25 cellular contexts compared by ENCODE assay signal in the genomic region with DNA sequence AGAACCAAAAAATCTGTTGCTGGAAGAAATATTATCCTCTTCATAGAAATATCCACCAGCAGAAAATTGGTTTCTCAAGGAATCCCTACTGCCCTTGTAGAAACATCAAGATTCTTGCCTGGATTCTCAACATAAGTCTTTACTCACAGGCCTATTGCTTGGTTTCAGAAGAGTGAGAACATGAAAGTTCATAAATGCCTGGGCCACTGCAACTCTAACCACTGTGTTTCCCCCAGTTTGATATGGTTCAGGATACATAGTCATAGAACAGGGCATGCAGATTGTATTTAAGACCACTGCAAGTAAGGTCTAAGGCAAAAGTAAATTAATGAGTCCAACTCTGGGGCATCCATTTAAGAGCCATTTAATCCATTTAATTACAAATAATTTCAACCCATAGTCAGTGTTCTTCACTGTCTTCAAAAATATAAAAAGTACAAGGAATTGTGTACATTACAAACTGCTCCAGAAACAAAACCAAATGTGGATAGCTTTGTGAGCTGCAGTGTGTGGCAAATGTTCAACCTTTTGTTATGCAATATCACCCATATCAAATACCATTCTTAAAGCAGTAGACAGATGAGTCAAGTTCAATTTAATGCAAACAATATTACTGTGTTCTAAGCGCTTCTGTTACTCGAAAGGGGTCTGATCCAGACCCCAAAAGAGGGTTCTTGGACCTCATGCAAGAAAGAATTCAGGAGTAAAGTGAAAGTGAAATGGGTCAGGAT.
DNase-seq lines count a peak whose midpoint lies in the region; ATAC-seq and TF ChIP-seq lines count a peak whose summit lies in the region.
"Had no signal": no experiment of that assay in that cellular context is flagged by ENCODE, and none has a peak within 500 bp of the region (broad histone marks: within the 10 kb centered on the region; RNA-seq: fewer than 3 reads in every experiment).

No MANE protein-coding gene starts in this region.

- no peaks in the 10 kb centered on the region for H3K9me1 ChIP-seq in IMR-90 (ENCODE audit: insufficient read depth, low read length)

- H2AFZ ChIP-seq in IMR-90 (replicated peaks; ENCODE audit: low read length, poor library complexity) = no peak overlapping the region
- H2AFZ ChIP-seq in neural progenitor cell (replicated peaks) = peak overlapping the region; percentile 70

- ATAC-seq in IMR-90 (ENCODE audit: low read depth) = peak; percentile 35; the same call in 1 of the 2 replicates
- ATAC-seq: A549, K562 had no signal

- H3K4me2 ChIP-seq in IMR-90 (ENCODE audit: low read depth, low read length) (no peak overlapping the region), neural progenitor cell (peak overlapping the region; percentile 45)
- H3K4me2 ChIP-seq: A549, SK-N-SH had no signal

- H3K9me3 Mint-ChIP-seq in neural progenitor cell (peaks cover 5% of the 10 kb centered on the region), glutamatergic neuron (ENCODE audit: unreplicated experiment) (no peaks in the 10 kb centered on the region)

- H2AK9ac ChIP-seq in IMR-90 (replicated peaks; ENCODE audit: low read depth, low read length, poor library complexity) = no peak overlapping the region

- CTCF ChIA-PET in IMR-90 (lab: Yijun Ruan, JAX) = no interaction called here

- in situ Hi-C loops in IMR-90 (cut with MboI; ENCODE audit: low sequenced_read_pairs) = no loop called here

- H3K79me2 ChIP-seq in neural progenitor cell (ENCODE audit: low read depth) = no peaks in the 10 kb centered on the region

- H3K27ac Mint-ChIP-seq in neural progenitor cell (no peak overlapping the region), glutamatergic neuron (ENCODE audit: unreplicated experiment) (no peak overlapping the region)
- H3K27ac Mint-ChIP-seq: CD4-positive, alpha-beta memory T cell; HFFc6 had no signal

- no peaks in the 10 kb centered on the region for H3K79me1 ChIP-seq in IMR-90 (ENCODE audit: low read depth in 1 of 2, low read length in 2 of 2)

- no peak overlapping the region for H4K91ac ChIP-seq in IMR-90 (ENCODE audit: insufficient read depth, low read depth, low read length)

- no TSS peak for BruUV-seq in IMR-90 (replicated peaks; lab: Mats Ljungman, UMichigan)

- H3F3A ChIP-seq in neural progenitor cell (ENCODE audit: low read depth) = peaks cover 10% of the 10 kb centered on the region

- no peak for TF ChIP-seq EP300 in stomach (IDR thresholded peaks at IDR 0.05)

- H3K36me3 Mint-ChIP-seq in neural progenitor cell = no peaks in the 10 kb centered on the region
- H3K36me3 Mint-ChIP-seq in glutamatergic neuron (ENCODE audit: unreplicated experiment) = no peaks in the 10 kb centered on the region
- H3K36me3 Mint-ChIP-seq: CD4-positive, alpha-beta memory T cell had no signal

- no peak overlapping the region for H2BK5ac ChIP-seq in IMR-90 (ENCODE audit: low read depth, low read length, poor library complexity, severe bottlenecking)

- TF ChIP-seq CTCF in IMR-90 (conservative IDR thresholded peaks at IDR 0.05; ENCODE audit: low read depth, low read length) (no peak), neural progenitor cell (IDR thresholded peaks at IDR 0.05) (no peak), stomach (IDR thresholded peaks at IDR 0.05) (no peak), glutamatergic neuron (IDR thresholded peaks at IDR 0.05; ENCODE audit: partially characterized antibody, unreplicated experiment) (no peak)

- no peak overlapping the region for H3K4ac ChIP-seq in IMR-90 (ENCODE audit: low read depth, low read length)

- H3K4me3 Mint-ChIP-seq in neural progenitor cell (no peak overlapping the region), glutamatergic neuron (ENCODE audit: unreplicated experiment) (no peak overlapping the region)
- H3K4me3 Mint-ChIP-seq: CD4-positive, alpha-beta memory T cell; HFFc6 had no signal

- no peak for TF ChIP-seq RAD21 in IMR-90 (IDR thresholded peaks at IDR 0.05; ENCODE audit: low read length)

- no peaks in the 10 kb centered on the region for H3K27me3 Mint-ChIP-seq in neural progenitor cell (ENCODE audit: insufficient read depth, low read depth)
- H3K27me3 Mint-ChIP-seq in glutamatergic neuron (ENCODE audit: unreplicated experiment) = peaks cover 3% of the 10 kb centered on the region

- no peak overlapping the region for H2AK5ac ChIP-seq in IMR-90 (ENCODE audit: low read depth, low read length)

- no peak overlapping the region for H3K56ac ChIP-seq in IMR-90 (ENCODE audit: extremely low read depth, insufficient read depth, low read length)

- POLR2A ChIA-PET in IMR-90 (lab: Charles Lee; ENCODE audit: unreplicated experiment) = no interaction called here

- H3K9ac ChIP-seq in IMR-90 (ENCODE audit: low read depth, low read length) (no peak overlapping the region), adipocyte (ENCODE audit: low read length) (no peak overlapping the region), neural progenitor cell (no peak overlapping the region)
- H3K9ac ChIP-seq: BLaER1 treated with 17β-estradiol and CSF1 and Interleukin-3, amounts not matched to agents 10 nM and 100 nM; SK-N-SH had no signal

- H2BK15ac ChIP-seq in IMR-90 (ENCODE audit: low read depth, low read length) = no peak overlapping the region

- WGBS in IMR-90 (ENCODE audit: extremely low coverage in 2 of 2, insufficient read length in 1 of 2), 2 experiments = no CpG with 5 or more reads among the region's 2 CpGs
- WGBS in stomach, 5 donors = 88 to 96% (median 91%) methylated on average over 2 of the region's 2 CpGs

- no peak overlapping the region for H3K14ac ChIP-seq in IMR-90 (replicated peaks; ENCODE audit: low read depth, low read length)

- H3K18ac ChIP-seq in IMR-90 (ENCODE audit: low read depth, low read length) = no peak overlapping the region

- H3K27ac ChIP-seq in IMR-90 (ENCODE audit: insufficient read depth, low read length) = no peak overlapping the region
- no peak overlapping the region for H3K27ac ChIP-seq in neural progenitor cell
- no peak overlapping the region for H3K27ac ChIP-seq in stomach
- H3K27ac ChIP-seq: A549, Peyer's patch had no signal

- H3K27me3 ChIP-seq in IMR-90 (ENCODE audit: control insufficient read depth, insufficient read depth, low read length) = no peaks in the 10 kb centered on the region
- no peaks in the 10 kb centered on the region for H3K27me3 ChIP-seq in adipocyte (replicated peaks; ENCODE audit: control insufficient read depth, insufficient read depth, low read length)
- H3K27me3 ChIP-seq in neural progenitor cell = peaks cover 33% of the 10 kb centered on the region
- no peaks in the 10 kb centered on the region for H3K27me3 ChIP-seq in stomach
- H3K27me3 ChIP-seq: BLaER1 treated with 17β-estradiol and CSF1 and Interleukin-3, amounts not matched to agents 10 nM and 100 nM; Peyer's patch had no signal

- H4K20me1 ChIP-seq in IMR-90 (ENCODE audit: insufficient read depth, low read length) (no peaks in the 10 kb centered on the region), neural progenitor cell (ENCODE audit: low read depth) (no peaks in the 10 kb centered on the region)
- H4K20me1 ChIP-seq: BLaER1 treated with 17β-estradiol and CSF1 and Interleukin-3, amounts not matched to agents 10 nM and 100 nM had no signal

- TF ChIP-seq POLR2A in IMR-90 (IDR thresholded peaks at IDR 0.05; ENCODE audit: low read depth, low read length) (no peak), stomach (IDR thresholded peaks at IDR 0.05) (no peak)

- H3K9me3 ChIP-seq in IMR-90 (ENCODE audit: control insufficient read depth, insufficient read depth, low read length) (no peaks in the 10 kb centered on the region), adipocyte (ENCODE audit: control insufficient read depth, low read length) (no peaks in the 10 kb centered on the region), neural progenitor cell (ENCODE audit: low read depth) (no peaks in the 10 kb centered on the region), stomach (peaks cover 0 to 18% (median 5%) of the 10 kb centered on the region in 4 donors)
- H3K9me3 ChIP-seq: A549, HAP-1, Peyer's patch, SK-N-SH had no signal

- no peak overlapping the region for H2BK120ac ChIP-seq in IMR-90 (ENCODE audit: low read depth, low read length)

- H3K4me1 ChIP-seq in IMR-90 (ENCODE audit: control insufficient read depth, insufficient read depth, low read length) = no peaks in the 10 kb centered on the region
- H3K4me1 ChIP-seq in adipocyte (ENCODE audit: control insufficient read depth, insufficient read depth, low read length) = no peaks in the 10 kb centered on the region
- peaks cover 18% of the 10 kb centered on the region for H3K4me1 ChIP-seq in neural progenitor cell
- H3K4me1 ChIP-seq in stomach = no peaks in the 10 kb centered on the region
- H3K4me1 ChIP-seq: A549, Caco-2, HAP-1, Peyer's patch had no signal

- intact Hi-C loops in IMR-90 (cut with micrococcal nuclease) (no loop called here), stomach (cut with DNase I; ENCODE audit: low total_unique reads) (no loop called here)

- dilution Hi-C loops in IMR-90 (cut with HindIII; ENCODE audit: low sequenced_read_pairs, unreplicated experiment) = no loop called here

- DNase-seq in IMR-90 (no peak), adipocyte (ENCODE audit: low read depth) (peak; percentile 35), fibroblast of gingiva (ENCODE audit: low read depth) (peak; percentile 32), neural progenitor cell (ENCODE audit: low spot score) (no peak), activated gamma-delta T cell (lab: John Stamatoyannopoulos, UW) (no peak), stomach (no peak), glutamatergic neuron (no peak)
- DNase-seq: AML-193; Caco-2; CD4-positive, alpha-beta memory T cell; GOT3; HFFc6; NCI-H1092; NCI-H1417 treated with DMSO at 0.1 percent for 48 hours; NCI-H1694 treated with DMSO at 0.1 percent for 48 hours; NCI-H2081; NCI-H2227 treated with DMSO at 0.1 percent for 48 hours; NCI-H69; Peyer's patch; SK-N-SH; SW 1271 had no signal

- H3K23ac ChIP-seq in IMR-90 (ENCODE audit: low read depth, low read length) = no peak overlapping the region

- H3K36me3 ChIP-seq in IMR-90 (ENCODE audit: control insufficient read depth, insufficient read depth, low read length) = no peaks in the 10 kb centered on the region
- no peaks in the 10 kb centered on the region for H3K36me3 ChIP-seq in adipocyte (ENCODE audit: control insufficient read depth, insufficient read depth, low read length, severe bottlenecking)
- no peaks in the 10 kb centered on the region for H3K36me3 ChIP-seq in neural progenitor cell
- H3K36me3 ChIP-seq in stomach = no peaks in the 10 kb centered on the region
- H3K36me3 ChIP-seq: BLaER1 treated with 17β-estradiol and CSF1 and Interleukin-3, amounts not matched to agents 10 nM and 100 nM; HAP-1; Peyer's patch had no signal

- H2BK20ac ChIP-seq in IMR-90 (ENCODE audit: low read depth, low read length) = no peak overlapping the region

- H3K4me1 Mint-ChIP-seq in neural progenitor cell (peaks cover 9% of the 10 kb centered on the region), glutamatergic neuron (ENCODE audit: low read depth, unreplicated experiment) (no peaks in the 10 kb centered on the region)
- H3K4me1 Mint-ChIP-seq: CD4-positive, alpha-beta memory T cell had no signal

- no peak overlapping the region for H4K8ac ChIP-seq in IMR-90 (ENCODE audit: low read depth in 2 of 2, low read length in 2 of 2)

- H3K4me3 ChIP-seq in IMR-90 (ENCODE audit: insufficient read depth, low read depth, low read length) (no peak overlapping the region), adipocyte (ENCODE audit: low read length) (no peak overlapping the region), neural progenitor cell (no peak overlapping the region), stomach (no peak overlapping the region)
- H3K4me3 ChIP-seq: A549; BLaER1 treated with 17β-estradiol and CSF1 and Interleukin-3, amounts not matched to agents 10 nM and 100 nM; HAP-1; K562; Peyer's patch had no signal

- no peak overlapping the region for H4K5ac ChIP-seq in IMR-90 (ENCODE audit: low read depth, low read length)

Comparison
In these comparisons a context has a peak if more than half of its experiments do, and no peak if none do; other contexts are left out.
1. DNase-seq: peak in adipocyte (single experiment) and fibroblast of gingiva (single experiment); none in IMR-90 (single experiment), neural progenitor cell (single experiment), activated gamma-delta T cell (single experiment), stomach (single experiment) and glutamatergic neuron (single experiment).